In the genomic region with DNA sequence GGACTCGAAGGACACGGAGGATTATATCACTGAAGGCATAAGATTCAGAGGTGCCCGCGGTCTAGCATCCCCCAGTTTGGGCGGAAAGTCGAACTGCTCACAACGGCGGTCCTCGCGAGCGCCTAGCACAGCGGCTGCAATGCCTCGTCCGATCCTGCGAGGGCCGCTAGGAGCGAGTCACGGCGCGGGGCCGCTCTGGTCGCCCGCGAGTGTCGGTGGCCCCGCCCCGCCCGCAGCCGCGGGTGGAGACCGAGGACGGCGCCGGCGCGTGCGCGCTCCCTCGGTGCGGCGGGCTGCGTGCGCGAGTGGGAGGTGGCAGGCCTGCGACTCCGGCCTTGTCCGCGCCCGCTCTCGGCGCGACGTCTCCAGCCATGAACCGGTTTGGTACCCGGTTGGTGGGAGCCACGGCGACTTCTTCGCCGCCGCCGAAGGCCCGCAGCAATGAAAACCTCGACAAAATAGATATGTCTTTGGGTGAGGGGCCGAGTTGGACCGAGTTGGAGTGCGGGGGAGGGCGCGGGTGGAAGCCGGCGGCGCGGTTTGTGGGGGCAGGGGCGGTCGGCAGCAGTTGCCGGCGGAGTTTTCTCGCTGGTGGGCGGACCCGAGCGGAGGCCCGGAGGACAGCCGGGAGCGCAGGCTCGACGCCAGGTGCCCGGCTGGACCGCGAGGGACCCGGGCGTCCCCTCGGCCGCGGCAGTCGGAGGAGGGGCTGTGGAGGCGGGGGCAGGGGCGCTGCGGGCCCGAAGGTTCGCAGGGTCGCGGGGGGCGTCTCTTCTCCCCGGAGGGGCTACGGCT, we compare ENCODE assay signal across 8 cellular contexts. TPM values are rescaled to one million over a fixed set of nuclear protein-coding genes. Genes with fewer than 3 reads are reported as not detected.
DNase-seq lines count a peak whose midpoint lies in the region; ATAC-seq, FAIRE-seq and TF ChIP-seq lines count a peak whose summit lies in the region.

A gene with protein sequence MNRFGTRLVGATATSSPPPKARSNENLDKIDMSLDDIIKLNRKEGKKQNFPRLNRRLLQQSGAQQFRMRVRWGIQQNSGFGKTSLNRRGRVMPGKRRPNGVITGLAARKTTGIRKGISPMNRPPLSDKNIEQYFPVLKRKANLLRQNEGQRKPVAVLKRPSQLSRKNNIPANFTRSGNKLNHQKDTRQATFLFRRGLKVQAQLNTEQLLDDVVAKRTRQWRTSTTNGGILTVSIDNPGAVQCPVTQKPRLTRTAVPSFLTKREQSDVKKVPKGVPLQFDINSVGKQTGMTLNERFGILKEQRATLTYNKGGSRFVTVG (plus strand): TSS at position 283 of the 795 bp plus-strand sequence. CDS start 89 bp downstream, at position 372.

- H3K9me3 Mint-ChIP-seq in progenitor cell of endocrine pancreas (ENCODE audit: low read depth): no peaks in the 10 kb centered on the region

- H3K4me1 Mint-ChIP-seq in progenitor cell of endocrine pancreas (ENCODE audit: low read depth): peaks cover 13% of the 10 kb centered on the region

- ATAC-seq in HG02798 (IDR thresholded peaks at IDR 0.05; ENCODE audit: poor library complexity, unreplicated experiment) (peak; percentile 88), heart right ventricle (peak; percentile 90 to 96 (median 94)), upper lobe of left lung (ENCODE audit: low FRiP score in 2 of 2) (peak; percentile 97)

- H3K36me3 Mint-ChIP-seq in progenitor cell of endocrine pancreas (ENCODE audit: insufficient read depth): no peaks in the 10 kb centered on the region

- H3K27me3 ChIP-seq in adrenal gland (no peaks in the 10 kb centered on the region), heart right ventricle (no peaks in the 10 kb centered on the region), upper lobe of left lung (no peaks in the 10 kb centered on the region)

- peak; percentile 76 for DNase-seq in GM12892 (ENCODE audit: insufficient read length)
- DNase-seq in NCI-H1436 treated with DMSO at 0.1 percent for 48 hours (lab: John Stamatoyannopoulos, UW): peak; percentile 40
- DNase-seq in T-helper 1 cell: peak; percentile 76 to 89 (median 79)
- DNase-seq in adrenal gland: peak; percentile 88 to 94 (median 90)
- DNase-seq in heart right ventricle: peak; percentile 89 to 94
- DNase-seq in progenitor cell of endocrine pancreas (ENCODE audit: low spot score, unreplicated experiment): peak; percentile 72
- DNase-seq in upper lobe of left lung: peak; percentile 93 to 99

- TF ChIP-seq CTCF in adrenal gland (IDR thresholded peaks at IDR 0.05) (peak in 5 of 6 experiments; percentile 24 to 71 (median 46)), heart right ventricle (IDR thresholded peaks at IDR 0.05) (peak; percentile 35 to 74 (median 56)), progenitor cell of endocrine pancreas (IDR thresholded peaks at IDR 0.05; ENCODE audit: unreplicated experiment) (peak; percentile 47), upper lobe of left lung (IDR thresholded peaks at IDR 0.05) (peak; percentile 52 to 91 (median 80))

- peak within 1 kb of the TSS; percentile 91 for H3K4me3 Mint-ChIP-seq in progenitor cell of endocrine pancreas (ENCODE audit: low read depth)

- no peaks in the 10 kb centered on the region for H3K36me3 ChIP-seq in adrenal gland (replicated peaks in 1 of 2)
- H3K36me3 ChIP-seq in heart right ventricle: no peaks in the 10 kb centered on the region
- no peaks in the 10 kb centered on the region for H3K36me3 ChIP-seq in upper lobe of left lung

- intact Hi-C loops in adrenal gland (cut with DNase I) (no loop called here), heart right ventricle (cut with DNase I) (loop anchor here in 6 of 10 donors (1.0 to 5.0 kb wide), 3 partner anchors 37 to 43 kb away; a partner anchor contains a TSS)

- peaks cover 6% of the 10 kb centered on the region for H3K27me3 Mint-ChIP-seq in progenitor cell of endocrine pancreas

- H3K4me3 ChIP-seq in adrenal gland (peak within 1 kb of the TSS; percentile 59 to 83 (median 72)), heart right ventricle (peak within 1 kb of the TSS; percentile 79 to 94 (median 85)), upper lobe of left lung (peak within 1 kb of the TSS; percentile 44 to 94 (median 88))

- TF ChIP-seq EP300 in upper lobe of left lung (IDR thresholded peaks at IDR 0.05): no peak

- TF ChIP-seq POLR2A in GM12892 (IDR thresholded peaks at IDR 0.05; ENCODE audit: low read depth, low read length): peak; percentile 78; the same call in 1 of the 2 replicates
- TF ChIP-seq POLR2A in adrenal gland (IDR thresholded peaks at IDR 0.05): peak; percentile 19 to 80
- peak; percentile 37 to 84 (median 75) for TF ChIP-seq POLR2A in upper lobe of left lung (IDR thresholded peaks at IDR 0.05)

- 0 to 1% (median 0%) methylated on average over 18 to 104 of the region's 104 CpGs for WGBS in adrenal gland, 4 donors
- WGBS in heart right ventricle, 2 donors: 1% methylated on average over 101 to 104 of the region's 104 CpGs
- 0% methylated on average over 40 to 47 of the region's 104 CpGs for WGBS in upper lobe of left lung, 2 donors

- H3K27ac ChIP-seq in adrenal gland (peak within 1 kb of the TSS; percentile 84 to 97 (median 96)), heart right ventricle (peak within 1 kb of the TSS; percentile 85 to 98 (median 98)), upper lobe of left lung (peak within 1 kb of the TSS; percentile 94 to 99 (median 94))

- peak; percentile 98 for FAIRE-seq in GM12892 (lab: Jason Lieb, UNC)

- H3K9me3 ChIP-seq in adrenal gland (replicated peaks in 1 of 3) (no peaks in the 10 kb centered on the region), heart right ventricle (no peaks in the 10 kb centered on the region), upper lobe of left lung (no peaks in the 10 kb centered on the region)

- H3K4me1 ChIP-seq in adrenal gland (replicated peaks in 1 of 2): peaks cover 6 to 23% of the 10 kb centered on the region in 2 donors
- peaks cover 5 to 66% (median 35%) of the 10 kb centered on the region in 9 donors for H3K4me1 ChIP-seq in heart right ventricle
- H3K4me1 ChIP-seq in upper lobe of left lung: peaks cover 16 to 34% (median 28%) of the 10 kb centered on the region in 4 donors

- peak within 1 kb of the TSS; percentile 98 for H3K27ac Mint-ChIP-seq in progenitor cell of endocrine pancreas

RNA-seq across cellular contexts. Expression of the gene that starts here (rescaled TPM):
- 56.0 TPM for polyA plus RNA-seq in GM12892 (2012; ENCODE audit: missing spikeins)
- total RNA-seq in adrenal gland: 10 to 100 TPM; 12.5 to 57.3 (median 45.6) TPM
- 10 to 100 TPM; 10.1 to 70.4 (median 12.3) TPM for polyA plus RNA-seq in adrenal gland
- 100 to 1,000 TPM in 1 of 10 donors, 10 to 100 TPM in 9; 63.5 to 111 (median 82.4) TPM for total RNA-seq in heart right ventricle
- polyA plus RNA-seq in heart right ventricle: 10 to 100 TPM; 16.5 to 17.9 TPM
- 42.3 and 50.8 TPM in 2 replicates for total RNA-seq in progenitor cell of endocrine pancreas
- total RNA-seq in upper lobe of left lung: 10 to 100 TPM; 25.5 to 50.0 (median 37.5) TPM

Comparison
In these comparisons a context has a peak if more than half of its experiments do, and no peak if none do; other contexts are left out.
1. Peak in every context shown above with its lines: DNase-seq, ATAC-seq, H3K4me3 ChIP-seq and H3K27ac ChIP-seq.
2. DNase-seq: peak in every context shown above with its lines; median percentile 96 in upper lobe of left lung; 92 in heart right ventricle; 90 in adrenal gland; 79 in T-helper 1 cell; 76 in GM12892; 72 in progenitor cell of endocrine pancreas; 40 in NCI-H1436 treated with DMSO at 0.1 percent for 48 hours.
3. intact Hi-C loops: an anchor here in heart right ventricle (1.0 to 5.0 kb wide); none called in adrenal gland.